13 cellular contexts compared by ENCODE assay signal in the genomic region with DNA sequence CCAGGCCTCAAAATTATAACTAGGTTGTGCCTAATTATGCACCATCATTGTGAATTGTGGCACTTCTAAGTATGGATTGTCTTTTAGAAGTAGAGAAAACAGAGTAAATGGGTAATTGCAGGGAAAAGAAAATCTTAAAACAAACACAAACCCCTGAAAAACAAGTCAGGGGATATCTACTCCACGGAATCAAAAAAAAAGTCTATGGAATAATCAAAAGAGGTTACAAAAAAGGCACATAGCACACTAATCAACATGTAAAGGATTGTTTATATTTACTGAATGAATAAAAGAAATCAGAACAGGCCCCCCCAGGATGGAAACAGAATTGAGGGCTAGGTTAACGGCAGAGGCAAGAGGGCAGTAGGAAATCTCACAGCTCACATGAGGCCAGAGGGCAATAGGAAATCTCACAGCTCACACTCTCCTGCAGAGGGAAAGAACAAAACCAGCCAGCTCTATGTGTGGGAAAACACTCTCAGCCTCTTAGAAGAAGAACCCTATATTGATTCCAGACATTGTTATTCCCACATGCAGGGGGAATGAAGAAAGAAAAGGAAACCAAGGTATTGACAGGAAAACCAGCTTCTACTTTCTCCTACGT.
DNase-seq lines count a peak whose midpoint lies in the region; ATAC-seq and TF ChIP-seq lines count a peak whose summit lies in the region.
"Had no signal": no experiment of that assay in that cellular context is flagged by ENCODE, and none has a peak within 500 bp of the region (broad histone marks: within the 10 kb centered on the region; RNA-seq: fewer than 3 reads in every experiment).

No MANE protein-coding gene starts in this region.

- DNase-seq in GM03348 (ENCODE audit: low spot score) (peak; percentile 24), SJCRH30 (no peak), fibroblast of lung (ENCODE audit: low read depth in 2 of 2) (no peak), skeletal muscle cell (ENCODE audit: low read depth) (peak; percentile 16), NCI-H1436 (lab: John Stamatoyannopoulos, UW) (no peak)
- DNase-seq: activated naive CD4-positive, alpha-beta T cell treated with anti-CD3 and anti-CD28 coated beads, Interleukin-2, amount 50 U/mL, for 16 hours; NCI-H1930; pancreas; stimulated activated CD4-positive, alpha-beta T cell treated with anti-CD3 and anti-CD28 coated beads, Interleukin-4, amount 100 ng/mL, for 1 hour had no signal

- no peak overlapping the region for H3K9ac ChIP-seq in fibroblast of lung (ENCODE audit: insufficient read depth, low read length)

- no peaks in the 10 kb centered on the region for H3K79me2 ChIP-seq in fibroblast of lung (ENCODE audit: control insufficient read depth, insufficient read depth, low read length)

- H3K4me3 ChIP-seq in SJCRH30 (no peak overlapping the region), fibroblast of lung (replicated peaks in 1 of 4; ENCODE audit: control extremely low read depth in 1 of 4, insufficient read depth in 1 of 4, low read depth in 3 of 4, low read length in 4 of 4) (no peak overlapping the region), skeletal muscle cell (ENCODE audit: low read depth, low read length) (no peak overlapping the region)
- H3K4me3 ChIP-seq: pancreas had no signal

- H4K20me1 ChIP-seq in fibroblast of lung (ENCODE audit: control insufficient read depth, extremely low read depth, insufficient read depth, low read length), result no peaks in the 10 kb centered on the region

- H3K9me3 ChIP-seq in SJCRH30 (replicated peaks) (no peaks in the 10 kb centered on the region), fibroblast of lung (ENCODE audit: control insufficient read depth, insufficient read depth, low read depth, low read length) (no peaks in the 10 kb centered on the region)
- H3K9me3 ChIP-seq: pancreas had no signal

- H3K4me1 Mint-ChIP-seq in activated T-helper 17 cell treated with anti-CD3 and anti-CD28 coated beads, Interleukin-2, amount 50 U/mL, for 72 hours, result no peaks in the 10 kb centered on the region

- H3K4me1 ChIP-seq in SJCRH30 (peaks cover 12% of the 10 kb centered on the region), fibroblast of lung (ENCODE audit: control insufficient read depth, extremely low read depth, insufficient read depth, low read length) (peaks cover 15% of the 10 kb centered on the region)

- H3K36me3 Mint-ChIP-seq in activated T-helper 17 cell treated with anti-CD3 and anti-CD28 coated beads, Interleukin-2, amount 50 U/mL, for 72 hours (ENCODE audit: low read depth), result no peaks in the 10 kb centered on the region

- H3K4me3 Mint-ChIP-seq in activated T-helper 17 cell treated with anti-CD3 and anti-CD28 coated beads, Interleukin-2, amount 50 U/mL, for 72 hours, result no peak overlapping the region
- H3K4me3 Mint-ChIP-seq: stimulated activated naive CD8-positive, alpha-beta T cell treated with anti-CD3 and anti-CD28 coated beads, Interleukin-15, Interleukin-2, amounts not matched to agents 100 ng/mL and 50 ng/mL, for 24 hours had no signal

- no peak overlapping the region for H3K27ac Mint-ChIP-seq in activated T-helper 17 cell treated with anti-CD3 and anti-CD28 coated beads, Interleukin-2, amount 50 U/mL, for 72 hours
- H3K27ac Mint-ChIP-seq: stimulated activated naive CD8-positive, alpha-beta T cell treated with anti-CD3 and anti-CD28 coated beads, Interleukin-15, Interleukin-2, amounts not matched to agents 100 ng/mL and 50 ng/mL, for 24 hours had no signal

- no peak for TF ChIP-seq CTCF in fibroblast of lung (conservative IDR thresholded peaks at IDR 0.05 in 1 of 2, IDR thresholded peaks at IDR 0.05 in 1 of 2; ENCODE audit: low read depth in 1 of 2, low read length in 2 of 2)

- no peaks in the 10 kb centered on the region for H3K27me3 Mint-ChIP-seq in activated T-helper 17 cell treated with anti-CD3 and anti-CD28 coated beads, Interleukin-2, amount 50 U/mL, for 72 hours
- H3K27me3 Mint-ChIP-seq: stimulated activated naive CD8-positive, alpha-beta T cell treated with anti-CD3 and anti-CD28 coated beads, Interleukin-15, Interleukin-2, amounts not matched to agents 100 ng/mL and 50 ng/mL, for 24 hours had no signal

- no peaks in the 10 kb centered on the region for H3K9me3 Mint-ChIP-seq in activated T-helper 17 cell treated with anti-CD3 and anti-CD28 coated beads, Interleukin-2, amount 50 U/mL, for 72 hours

- no peaks in the 10 kb centered on the region for H3K27me3 ChIP-seq in SJCRH30
- no peaks in the 10 kb centered on the region for H3K27me3 ChIP-seq in fibroblast of lung (ENCODE audit: control insufficient read depth, insufficient read depth, low read length)
- H3K27me3 ChIP-seq: pancreas had no signal

- H2AFZ ChIP-seq in fibroblast of lung (ENCODE audit: low read length), result no peak overlapping the region

- H3K4me2 ChIP-seq in fibroblast of lung (ENCODE audit: extremely low read depth, insufficient read depth, low read length), result peak overlapping the region; percentile 69

- ATAC-seq in HG03457 (IDR thresholded peaks at IDR 0.05; ENCODE audit: unreplicated experiment), result no peak
- no peak for ATAC-seq in GM18511 (IDR thresholded peaks at IDR 0.05; ENCODE audit: unreplicated experiment)
- no peak for ATAC-seq in activated T-helper 17 cell treated with anti-CD3 and anti-CD28 coated beads, Interleukin-2, amount 50 U/mL, for 72 hours (replicated peaks)

- H3K36me3 ChIP-seq in SJCRH30, result no peaks in the 10 kb centered on the region
- H3K36me3 ChIP-seq in fibroblast of lung (ENCODE audit: control insufficient read depth, insufficient read depth, low read length), result no peaks in the 10 kb centered on the region
- H3K36me3 ChIP-seq: pancreas had no signal

- H3K27ac ChIP-seq in SJCRH30 (peak overlapping the region; percentile 46), fibroblast of lung (ENCODE audit: insufficient read depth, low read length) (peak overlapping the region; percentile 42)

Comparison
In these comparisons a context has a peak if more than half of its experiments do, and no peak if none do; other contexts are left out.
1. DNase-seq: peak in GM03348 (single experiment) and skeletal muscle cell (single experiment); none in SJCRH30 (0 of 2), fibroblast of lung (0 of 2) and NCI-H1436 (single experiment).